13 cellular contexts compared by ENCODE assay signal in genomic region chr11:28009383-28009782, GRCh38.
DNase-seq lines count a peak whose midpoint lies in the region; ATAC-seq, FAIRE-seq and TF ChIP-seq lines count a peak whose summit lies in the region.
"Had no signal": no experiment of that assay in that cellular context is flagged by ENCODE, and none has a peak within 500 bp of the region (broad histone marks: within the 10 kb centered on the region; RNA-seq: fewer than 3 reads in every experiment).

No MANE protein-coding gene starts in this region.

- H3K27ac ChIP-seq in H9 (ENCODE audit: insufficient read length, low read depth, low read length), result no peak overlapping the region
- H3K27ac ChIP-seq: coronary artery had no signal

- H3K23ac ChIP-seq in H9 (ENCODE audit: insufficient read length, low read depth, low read length), result no peak overlapping the region

- H3K79me2 ChIP-seq in H9 (ENCODE audit: insufficient read depth, low read length), result no peaks in the 10 kb centered on the region

- no peak overlapping the region for H2BK120ac ChIP-seq in H9 (ENCODE audit: low read depth, low read length, poor library complexity, severe bottlenecking)

- H3K9ac ChIP-seq in H9 (ENCODE audit: extremely low read depth, insufficient read length, low read length), result no peak overlapping the region

- no peak overlapping the region for H3T11ph ChIP-seq in H9 (ENCODE audit: low read length)

- no peaks in the 10 kb centered on the region for H3K4me1 ChIP-seq in H9 (ENCODE audit: insufficient read depth, low read length)

- no peak overlapping the region for H3K4ac ChIP-seq in H9 (ENCODE audit: low read depth, low read length)

- peak; percentile 9 for DNase-seq in AG08396 (ENCODE audit: low spot score)
- peak; percentile 5 for DNase-seq in HTR-8/SVneo (ENCODE audit: insufficient read length, low spot score)
- peak; percentile 30 for DNase-seq in astrocyte of the hippocampus (ENCODE audit: low read depth, low spot score)
- DNase-seq in iris pigment epithelial cell (ENCODE audit: low read depth), result peak; percentile 83
- DNase-seq in stimulated activated CD4-positive, alpha-beta T cell treated with anti-CD3 and anti-CD28 coated beads, Interleukin-2, amount 100 ng/mL, for 48 hours, result no peak
- DNase-seq in H9, result no peak
- no peak for DNase-seq in T1000 (lab: John Stamatoyannopoulos, UW)
- DNase-seq: activated naive CD4-positive, alpha-beta T cell treated with anti-CD3 and anti-CD28 coated beads for 36 hours; NCI-H1048; retina; stimulated activated naive CD8-positive, alpha-beta T cell treated with anti-CD3 and anti-CD28 coated beads, Interleukin-15, amount 100 ng/mL, for 72 hours had no signal

- H3K4me1 Mint-ChIP-seq in H9, result no peaks in the 10 kb centered on the region
- H3K4me1 Mint-ChIP-seq: stimulated activated naive CD8-positive, alpha-beta T cell treated with anti-CD3 and anti-CD28 coated beads, Interleukin-15, amount 100 ng/mL, for 72 hours had no signal

- H3K18ac ChIP-seq in H9 (ENCODE audit: insufficient read length, low read depth, low read length), result no peak overlapping the region

- no peak overlapping the region for H3K27ac Mint-ChIP-seq in H9
- H3K27ac Mint-ChIP-seq: activated naive CD4-positive, alpha-beta T cell treated with anti-CD3 and anti-CD28 coated beads for 36 hours; stimulated activated naive CD8-positive, alpha-beta T cell treated with anti-CD3 and anti-CD28 coated beads, Interleukin-15, amount 100 ng/mL, for 72 hours had no signal

- no peak overlapping the region for H2AFZ ChIP-seq in H9 (ENCODE audit: low read length)

- no peaks in the 10 kb centered on the region for H3K23me2 ChIP-seq in H9 (ENCODE audit: insufficient read length, low read depth, low read length, poor library complexity, severe bottlenecking)

- no peak overlapping the region for H3K14ac ChIP-seq in H9 (ENCODE audit: insufficient read depth, low read length)

- H4K20me1 ChIP-seq in H9 (ENCODE audit: control insufficient read depth, insufficient read depth, insufficient read length), result no peaks in the 10 kb centered on the region

- no peaks in the 10 kb centered on the region for H3K27me3 ChIP-seq in H9 (ENCODE audit: insufficient read depth, low read length)

- H3K4me3 Mint-ChIP-seq in H9, result no peak overlapping the region
- H3K4me3 Mint-ChIP-seq: activated naive CD4-positive, alpha-beta T cell treated with anti-CD3 and anti-CD28 coated beads for 36 hours; stimulated activated naive CD8-positive, alpha-beta T cell treated with anti-CD3 and anti-CD28 coated beads, Interleukin-15, amount 100 ng/mL, for 72 hours had no signal

- H3K27me3 Mint-ChIP-seq in H9 (ENCODE audit: low read depth), result no peaks in the 10 kb centered on the region
- H3K27me3 Mint-ChIP-seq: stimulated activated naive CD8-positive, alpha-beta T cell treated with anti-CD3 and anti-CD28 coated beads, Interleukin-15, amount 100 ng/mL, for 72 hours had no signal

- H2BK12ac ChIP-seq in H9 (ENCODE audit: insufficient read length, low read depth, low read length), result no peak overlapping the region

- H2BK5ac ChIP-seq in H9 (ENCODE audit: insufficient read length, low read length), result no peak overlapping the region

- H4K91ac ChIP-seq in H9 (ENCODE audit: insufficient read length, low read depth, low read length), result no peak overlapping the region

- no peaks in the 10 kb centered on the region for H3K79me1 ChIP-seq in H9 (ENCODE audit: insufficient read depth, low read depth, low read length, poor library complexity, severe bottlenecking)

- H4K8ac ChIP-seq in H9 (replicated peaks; ENCODE audit: insufficient read length, low read depth, low read length), result no peak overlapping the region

- no peak overlapping the region for H3K4me2 ChIP-seq in H9 (ENCODE audit: insufficient read depth, insufficient read length, low read length)

- no peak overlapping the region for H2BK20ac ChIP-seq in H9 (ENCODE audit: low read depth, low read length, poor library complexity, severe bottlenecking)

- no peak for ATAC-seq in HG03439 (IDR thresholded peaks at IDR 0.05; ENCODE audit: unreplicated experiment)
- ATAC-seq: stimulated activated naive CD8-positive, alpha-beta T cell treated with anti-CD3 and anti-CD28 coated beads, Interleukin-15, amount 100 ng/mL, for 72 hours had no signal

- no peak overlapping the region for H3K56ac ChIP-seq in H9 (ENCODE audit: insufficient read length, low read depth, low read length)

- H2BK15ac ChIP-seq in H9 (ENCODE audit: low read depth, low read length), result no peak overlapping the region

- no peak for TF ChIP-seq CTCF in H9 (conservative IDR thresholded peaks at IDR 0.05)

- no peak overlapping the region for H4K5ac ChIP-seq in H9 (ENCODE audit: insufficient read length, low read depth, low read length)

- peaks cover 0 to 3% of the 10 kb centered on the region in 2 experiments; a peak in 1 of 5 replicates for H3K9me3 Mint-ChIP-seq in H9
- H3K9me3 Mint-ChIP-seq: activated naive CD4-positive, alpha-beta T cell treated with anti-CD3 and anti-CD28 coated beads for 36 hours had no signal

- H2AK5ac ChIP-seq in H9 (ENCODE audit: insufficient read length, low read length), result no peak overlapping the region

- no peak for FAIRE-seq in HTR-8/SVneo (lab: Jason Lieb, UNC)

- H3K36me3 Mint-ChIP-seq in H9 (ENCODE audit: insufficient read depth in 1 of 3, low read depth in 3 of 3), result no peaks in the 10 kb centered on the region; a peak in 1 of 7 replicates

- no peaks in the 10 kb centered on the region for H3K9me3 ChIP-seq in H9 (ENCODE audit: control insufficient read depth, low read depth, low read length)

Comparison
In these comparisons a context has a peak if more than half of its experiments do, and no peak if none do; other contexts are left out.
1. DNase-seq: peak in AG08396 (single experiment), HTR-8/SVneo (single experiment), astrocyte of the hippocampus (single experiment) and iris pigment epithelial cell (single experiment); none in stimulated activated CD4-positive, alpha-beta T cell treated with anti-CD3 and anti-CD28 coated beads, Interleukin-2, amount 100 ng/mL, for 48 hours (0 of 2), H9 (single experiment) and T1000 (single experiment).